In the genomic region with DNA sequence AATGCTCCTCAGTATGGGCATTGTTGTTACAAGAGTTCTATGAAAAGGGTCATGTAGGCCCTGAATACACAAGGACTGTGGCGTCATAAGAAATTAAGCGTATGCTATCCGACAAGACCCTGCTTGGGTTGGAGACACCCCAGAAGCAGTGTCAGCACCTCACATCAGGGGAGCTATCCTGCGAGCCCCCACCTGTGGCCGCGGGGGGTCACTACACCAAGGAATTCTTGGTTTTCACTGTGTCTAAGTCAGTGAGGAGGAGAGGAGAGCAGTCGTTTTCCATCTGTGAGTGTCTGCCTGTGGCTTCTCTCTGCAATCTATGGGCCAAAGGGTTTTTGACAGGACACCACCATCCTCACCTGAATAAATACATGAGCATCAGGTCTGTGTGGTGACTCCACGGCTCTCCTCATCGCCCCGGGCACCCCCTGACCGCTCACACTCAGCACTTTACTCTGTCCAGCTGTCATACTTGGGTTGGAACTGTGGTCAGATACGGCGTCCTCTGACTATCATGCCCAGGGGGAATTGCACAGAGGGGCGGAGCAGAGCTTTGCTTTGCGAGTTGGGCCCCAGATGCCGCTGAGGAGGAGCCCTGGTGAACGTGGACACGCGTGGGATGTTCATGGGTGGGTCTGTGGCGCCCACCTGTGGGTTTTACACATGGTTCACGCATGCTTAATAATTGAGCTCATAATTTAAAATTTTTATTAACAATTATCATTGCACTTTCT, we compare ENCODE assay signal across 1 cellular context.
TF ChIP-seq lines count a peak whose summit lies in the region.

No MANE protein-coding gene starts in this region.

TF ChIP-seq in GM23338, 12 proteins besides CTCF, POLR2A, EP300 and RAD21:
- no peak for TF ChIP-seq STAT1 (IDR thresholded peaks at IDR 0.05; ENCODE audit: unreplicated experiment)
- no peak for TF ChIP-seq EZH2 (IDR thresholded peaks at IDR 0.05; ENCODE audit: low read depth, unreplicated experiment)
- TF ChIP-seq ZNF331 (CRISPR knock-in tag; IDR thresholded peaks at IDR 0.05; ENCODE audit: low read depth) = no peak
- TF ChIP-seq ZNF114 (CRISPR knock-in tag; IDR thresholded peaks at IDR 0.05) = no peak
- TF ChIP-seq EZH2phosphoT487 (IDR thresholded peaks at IDR 0.05; ENCODE audit: unreplicated experiment) = no peak
- no peak for TF ChIP-seq POLR2AphosphoS5 (IDR thresholded peaks at IDR 0.05; ENCODE audit: low read depth)
- TF ChIP-seq NANOG (IDR thresholded peaks at IDR 0.05; ENCODE audit: borderline replicate concordance) = no peak
- TF ChIP-seq, protein P1, sequence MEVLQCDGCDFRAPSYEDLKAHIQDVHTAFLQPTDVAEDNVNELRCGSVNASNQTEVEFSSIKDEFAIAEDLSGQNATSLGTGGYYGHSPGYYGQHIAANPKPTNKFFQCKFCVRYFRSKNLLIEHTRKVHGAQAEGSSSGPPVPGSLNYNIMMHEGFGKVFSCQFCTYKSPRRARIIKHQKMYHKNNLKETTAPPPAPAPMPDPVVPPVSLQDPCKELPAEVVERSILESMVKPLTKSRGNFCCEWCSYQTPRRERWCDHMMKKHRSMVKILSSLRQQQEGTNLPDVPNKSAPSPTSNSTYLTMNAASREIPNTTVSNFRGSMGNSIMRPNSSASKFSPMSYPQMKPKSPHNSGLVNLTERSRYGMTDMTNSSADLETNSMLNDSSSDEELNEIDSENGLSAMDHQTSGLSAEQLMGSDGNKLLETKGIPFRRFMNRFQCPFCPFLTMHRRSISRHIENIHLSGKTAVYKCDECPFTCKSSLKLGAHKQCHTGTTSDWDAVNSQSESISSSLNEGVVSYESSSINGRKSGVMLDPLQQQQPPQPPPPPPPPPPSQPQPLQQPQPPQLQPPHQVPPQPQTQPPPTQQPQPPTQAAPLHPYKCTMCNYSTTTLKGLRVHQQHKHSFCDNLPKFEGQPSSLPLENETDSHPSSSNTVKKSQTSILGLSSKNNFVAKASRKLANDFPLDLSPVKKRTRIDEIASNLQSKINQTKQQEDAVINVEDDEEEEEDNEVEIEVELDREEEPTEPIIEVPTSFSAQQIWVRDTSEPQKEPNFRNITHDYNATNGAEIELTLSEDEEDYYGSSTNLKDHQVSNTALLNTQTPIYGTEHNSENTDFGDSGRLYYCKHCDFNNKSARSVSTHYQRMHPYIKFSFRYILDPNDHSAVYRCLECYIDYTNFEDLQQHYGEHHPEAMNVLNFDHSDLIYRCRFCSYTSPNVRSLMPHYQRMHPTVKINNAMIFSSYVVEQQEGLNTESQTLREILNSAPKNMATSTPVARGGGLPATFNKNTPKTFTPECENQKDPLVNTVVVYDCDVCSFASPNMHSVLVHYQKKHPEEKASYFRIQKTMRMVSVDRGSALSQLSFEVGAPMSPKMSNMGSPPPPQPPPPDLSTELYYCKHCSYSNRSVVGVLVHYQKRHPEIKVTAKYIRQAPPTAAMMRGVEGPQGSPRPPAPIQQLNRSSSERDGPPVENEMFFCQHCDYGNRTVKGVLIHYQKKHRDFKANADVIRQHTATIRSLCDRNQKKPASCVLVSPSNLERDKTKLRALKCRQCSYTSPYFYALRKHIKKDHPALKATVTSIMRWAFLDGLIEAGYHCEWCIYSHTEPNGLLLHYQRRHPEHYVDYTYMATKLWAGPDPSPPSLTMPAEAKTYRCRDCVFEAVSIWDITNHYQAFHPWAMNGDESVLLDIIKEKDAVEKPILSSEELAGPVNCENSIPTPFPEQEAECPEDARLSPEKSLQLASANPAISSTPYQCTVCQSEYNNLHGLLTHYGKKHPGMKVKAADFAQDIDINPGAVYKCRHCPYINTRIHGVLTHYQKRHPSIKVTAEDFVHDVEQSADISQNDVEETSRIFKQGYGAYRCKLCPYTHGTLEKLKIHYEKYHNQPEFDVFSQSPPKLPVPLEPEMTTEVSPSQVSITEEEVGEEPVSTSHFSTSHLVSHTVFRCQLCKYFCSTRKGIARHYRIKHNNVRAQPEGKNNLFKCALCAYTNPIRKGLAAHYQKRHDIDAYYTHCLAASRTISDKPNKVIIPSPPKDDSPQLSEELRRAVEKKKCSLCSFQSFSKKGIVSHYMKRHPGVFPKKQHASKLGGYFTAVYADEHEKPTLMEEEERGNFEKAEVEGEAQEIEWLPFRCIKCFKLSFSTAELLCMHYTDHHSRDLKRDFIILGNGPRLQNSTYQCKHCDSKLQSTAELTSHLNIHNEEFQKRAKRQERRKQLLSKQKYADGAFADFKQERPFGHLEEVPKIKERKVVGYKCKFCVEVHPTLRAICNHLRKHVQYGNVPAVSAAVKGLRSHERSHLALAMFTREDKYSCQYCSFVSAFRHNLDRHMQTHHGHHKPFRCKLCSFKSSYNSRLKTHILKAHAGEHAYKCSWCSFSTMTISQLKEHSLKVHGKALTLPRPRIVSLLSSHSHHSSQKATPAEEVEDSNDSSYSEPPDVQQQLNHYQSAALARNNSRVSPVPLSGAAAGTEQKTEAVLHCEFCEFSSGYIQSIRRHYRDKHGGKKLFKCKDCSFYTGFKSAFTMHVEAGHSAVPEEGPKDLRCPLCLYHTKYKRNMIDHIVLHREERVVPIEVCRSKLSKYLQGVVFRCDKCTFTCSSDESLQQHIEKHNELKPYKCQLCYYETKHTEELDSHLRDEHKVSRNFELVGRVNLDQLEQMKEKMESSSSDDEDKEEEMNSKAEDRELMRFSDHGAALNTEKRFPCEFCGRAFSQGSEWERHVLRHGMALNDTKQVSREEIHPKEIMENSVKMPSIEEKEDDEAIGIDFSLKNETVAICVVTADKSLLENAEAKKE (CRISPR knock-in tag; IDR thresholded peaks at IDR 0.05) = no peak
- no peak for TF ChIP-seq JUNB (IDR thresholded peaks at IDR 0.05; ENCODE audit: unreplicated experiment)
- TF ChIP-seq, protein P2, sequence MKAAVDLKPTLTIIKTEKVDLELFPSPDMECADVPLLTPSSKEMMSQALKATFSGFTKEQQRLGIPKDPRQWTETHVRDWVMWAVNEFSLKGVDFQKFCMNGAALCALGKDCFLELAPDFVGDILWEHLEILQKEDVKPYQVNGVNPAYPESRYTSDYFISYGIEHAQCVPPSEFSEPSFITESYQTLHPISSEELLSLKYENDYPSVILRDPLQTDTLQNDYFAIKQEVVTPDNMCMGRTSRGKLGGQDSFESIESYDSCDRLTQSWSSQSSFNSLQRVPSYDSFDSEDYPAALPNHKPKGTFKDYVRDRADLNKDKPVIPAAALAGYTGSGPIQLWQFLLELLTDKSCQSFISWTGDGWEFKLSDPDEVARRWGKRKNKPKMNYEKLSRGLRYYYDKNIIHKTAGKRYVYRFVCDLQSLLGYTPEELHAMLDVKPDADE (IDR thresholded peaks at IDR 0.05) = no peak
- TF ChIP-seq CREB1 (CRISPR knock-in tag; IDR thresholded peaks at IDR 0.05; ENCODE audit: low read depth) = no peak
- TF ChIP-seq, protein P3, sequence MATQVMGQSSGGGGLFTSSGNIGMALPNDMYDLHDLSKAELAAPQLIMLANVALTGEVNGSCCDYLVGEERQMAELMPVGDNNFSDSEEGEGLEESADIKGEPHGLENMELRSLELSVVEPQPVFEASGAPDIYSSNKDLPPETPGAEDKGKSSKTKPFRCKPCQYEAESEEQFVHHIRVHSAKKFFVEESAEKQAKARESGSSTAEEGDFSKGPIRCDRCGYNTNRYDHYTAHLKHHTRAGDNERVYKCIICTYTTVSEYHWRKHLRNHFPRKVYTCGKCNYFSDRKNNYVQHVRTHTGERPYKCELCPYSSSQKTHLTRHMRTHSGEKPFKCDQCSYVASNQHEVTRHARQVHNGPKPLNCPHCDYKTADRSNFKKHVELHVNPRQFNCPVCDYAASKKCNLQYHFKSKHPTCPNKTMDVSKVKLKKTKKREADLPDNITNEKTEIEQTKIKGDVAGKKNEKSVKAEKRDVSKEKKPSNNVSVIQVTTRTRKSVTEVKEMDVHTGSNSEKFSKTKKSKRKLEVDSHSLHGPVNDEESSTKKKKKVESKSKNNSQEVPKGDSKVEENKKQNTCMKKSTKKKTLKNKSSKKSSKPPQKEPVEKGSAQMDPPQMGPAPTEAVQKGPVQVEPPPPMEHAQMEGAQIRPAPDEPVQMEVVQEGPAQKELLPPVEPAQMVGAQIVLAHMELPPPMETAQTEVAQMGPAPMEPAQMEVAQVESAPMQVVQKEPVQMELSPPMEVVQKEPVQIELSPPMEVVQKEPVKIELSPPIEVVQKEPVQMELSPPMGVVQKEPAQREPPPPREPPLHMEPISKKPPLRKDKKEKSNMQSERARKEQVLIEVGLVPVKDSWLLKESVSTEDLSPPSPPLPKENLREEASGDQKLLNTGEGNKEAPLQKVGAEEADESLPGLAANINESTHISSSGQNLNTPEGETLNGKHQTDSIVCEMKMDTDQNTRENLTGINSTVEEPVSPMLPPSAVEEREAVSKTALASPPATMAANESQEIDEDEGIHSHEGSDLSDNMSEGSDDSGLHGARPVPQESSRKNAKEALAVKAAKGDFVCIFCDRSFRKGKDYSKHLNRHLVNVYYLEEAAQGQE (IDR thresholded peaks at IDR 0.05; ENCODE audit: unreplicated experiment) = no peak
